Comparison of ENCODE assay signal across 2 cellular contexts in genomic region chr9:86700601-86701000, GRCh38.
TF ChIP-seq lines count a peak whose summit lies in the region.

No MANE protein-coding gene starts in this region.

TF ChIP-seq in SK-N-SH treated with all-trans-retinoic acid at 6 μM for 48 hours, 23 proteins besides CTCF, POLR2A, EP300 and RAD21 (continued from another document):
- TF ChIP-seq CSRNP3 (CRISPR knock-in tag; IDR thresholded peaks at IDR 0.05) (no peak), ZFP3 (CRISPR knock-in tag; IDR thresholded peaks at IDR 0.05) (no peak), ZNF8 (CRISPR knock-in tag; IDR thresholded peaks at IDR 0.05) (no peak), PPARA (CRISPR knock-in tag; IDR thresholded peaks at IDR 0.05; ENCODE audit: borderline replicate concordance) (no peak), TOX (CRISPR knock-in tag; IDR thresholded peaks at IDR 0.05; ENCODE audit: borderline replicate concordance) (no peak), ZNF70 (CRISPR knock-in tag; IDR thresholded peaks at IDR 0.05) (no peak)
TF ChIP-seq in SK-N-SH treated with all-trans-retinoic acid at 6 μM for 48 hours: peak in this region for 0.

TF ChIP-seq in GM23338, 12 proteins besides CTCF, POLR2A, EP300 and RAD21 (continued from another document):
- TF ChIP-seq ZNF462 (CRISPR knock-in tag; IDR thresholded peaks at IDR 0.05) (no peak), REST (IDR thresholded peaks at IDR 0.05; ENCODE audit: unreplicated experiment) (no peak), NANOG (IDR thresholded peaks at IDR 0.05; ENCODE audit: borderline replicate concordance) (no peak), CREB1 (CRISPR knock-in tag; IDR thresholded peaks at IDR 0.05; ENCODE audit: low read depth) (no peak), JUNB (IDR thresholded peaks at IDR 0.05; ENCODE audit: unreplicated experiment) (no peak), ETS1 (IDR thresholded peaks at IDR 0.05) (no peak)
